In the genomic region with DNA sequence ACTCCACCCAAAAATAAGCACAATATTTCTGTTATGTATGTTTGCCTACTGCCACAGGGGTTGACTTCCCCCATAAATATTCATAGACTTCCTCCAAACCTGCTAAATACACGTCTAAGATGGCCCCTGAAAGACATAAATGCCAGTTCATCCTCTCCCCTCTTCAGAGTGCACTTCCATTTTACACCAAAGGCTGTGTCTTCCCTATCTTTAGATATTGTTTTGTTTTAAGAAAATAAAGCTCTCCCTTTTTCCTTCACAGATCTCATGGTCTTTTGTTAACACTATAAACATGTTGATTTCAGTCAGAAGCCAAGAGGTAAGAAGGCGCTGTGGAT, we compare ENCODE assay signal across 22 cellular contexts.
DNase-seq lines count a peak whose midpoint lies in the region; ATAC-seq, FAIRE-seq and TF ChIP-seq lines count a peak whose summit lies in the region.
"Had no signal": no experiment of that assay in that cellular context is flagged by ENCODE, and none has a peak within 500 bp of the region (broad histone marks: within the 10 kb centered on the region; RNA-seq: fewer than 3 reads in every experiment).

No MANE protein-coding gene starts in this region.

- H3K36me3 Mint-ChIP-seq in osteocyte (ENCODE audit: unreplicated experiment): no peaks in the 10 kb centered on the region
- H3K36me3 Mint-ChIP-seq: CD4-positive, alpha-beta memory T cell had no signal

- POLR2A ChIA-PET in A673 (lab: Charles Lee; ENCODE audit: low non-redundant PET): no interaction called here
- POLR2A ChIA-PET in HepG2 (lab: Yijun Ruan, JAX): no interaction called here

- H3K27ac ChIP-seq in A673 (ENCODE audit: low read depth, low read length, poor library complexity, severe bottlenecking) (no peak overlapping the region), SK-N-MC (no peak overlapping the region), HepG2 (ENCODE audit: extremely low read length, insufficient read depth, low read length) (no peak overlapping the region)
- H3K27ac ChIP-seq: 22Rv1 had no signal

- no peaks in the 10 kb centered on the region for H3K27me3 ChIP-seq in A673 (replicated peaks; ENCODE audit: insufficient read depth, low read depth, low read length, poor library complexity)
- no peaks in the 10 kb centered on the region for H3K27me3 ChIP-seq in HepG2 (ENCODE audit: control insufficient read depth in 1 of 2, insufficient read depth in 2 of 2, low read length in 2 of 2)

- H3K4me1 Mint-ChIP-seq in osteocyte (ENCODE audit: unreplicated experiment): peaks cover 2% of the 10 kb centered on the region
- H3K4me1 Mint-ChIP-seq: CD4-positive, alpha-beta memory T cell had no signal

- no peak for TF ChIP-seq EP300 in HepG2 (IDR thresholded peaks at IDR 0.05; ENCODE audit: low read depth in 2 of 2, low read length in 2 of 2)
- no peak for TF ChIP-seq EP300 in HepG2 (CRISPR knock-in tag; IDR thresholded peaks at IDR 0.05; ENCODE audit: borderline replicate concordance)

- no peak for ATAC-seq in HepG2

- H3K36me3 ChIP-seq in A673 (ENCODE audit: insufficient read depth, low read length, poor library complexity, severe bottlenecking) (no peaks in the 10 kb centered on the region), SK-N-MC (ENCODE audit: insufficient read depth, low read length) (no peaks in the 10 kb centered on the region), HepG2 (replicated peaks in 1 of 2; ENCODE audit: control insufficient read depth in 1 of 2, insufficient read depth in 2 of 2, low read length in 2 of 2) (no peaks in the 10 kb centered on the region)
- H3K36me3 ChIP-seq: HAP-1 had no signal

- H3K4me3 Mint-ChIP-seq in osteocyte (ENCODE audit: unreplicated experiment): no peak overlapping the region
- H3K4me3 Mint-ChIP-seq: CD4-positive, alpha-beta memory T cell; HFFc6 had no signal

- intact Hi-C loops in A673 (cut with micrococcal nuclease; ENCODE audit: unreplicated experiment): no loop called here
- intact Hi-C loops in HepG2 (cut with micrococcal nuclease; ENCODE audit: unreplicated experiment): no loop called here

- no TSS peak for BruUV-seq in A673 (replicated peaks; lab: Mats Ljungman, UMichigan)
- no TSS peak for BruUV-seq in HepG2 (replicated peaks; lab: Mats Ljungman, UMichigan)

- no peak for TF ChIP-seq POLR2A in HepG2 (IDR thresholded peaks at IDR 0.05; ENCODE audit: insufficient read depth in 1 of 2, low read depth in 2 of 2, low read length in 2 of 2)

- no peaks in the 10 kb centered on the region for H3K9me3 Mint-ChIP-seq in osteocyte (ENCODE audit: unreplicated experiment)
- H3K9me3 Mint-ChIP-seq: HFFc6 had no signal

- TF ChIP-seq CTCF in A673 (conservative IDR thresholded peaks at IDR 0.05; ENCODE audit: low read depth, low read length) (no peak), HepG2 (CRISPR knock-in tag; IDR thresholded peaks at IDR 0.05) (no peak), osteocyte (IDR thresholded peaks at IDR 0.05) (no peak)

- H3K27me3 Mint-ChIP-seq in osteocyte (ENCODE audit: unreplicated experiment): no peaks in the 10 kb centered on the region

- CTCF ChIA-PET in A673 (lab: Charles Lee) (no interaction called here), HepG2 (lab: Yijun Ruan, JAX; ENCODE audit: low intra/inter-chr PET ratio, low total read pairs) (no interaction called here)

- H3K9me3 ChIP-seq in A673 (ENCODE audit: low read depth, low read length, poor library complexity, severe bottlenecking) (no peaks in the 10 kb centered on the region), SK-N-MC (ENCODE audit: low read depth, low read length) (no peaks in the 10 kb centered on the region), HepG2 (ENCODE audit: low read length) (no peaks in the 10 kb centered on the region)
- H3K9me3 ChIP-seq: HAP-1 had no signal

- peak; percentile 20 for DNase-seq in A673 (ENCODE audit: low spot score)
- peak; percentile 5 for DNase-seq in SK-N-MC (ENCODE audit: low read depth, low spot score)
- no peak for DNase-seq in HepG2 (ENCODE audit: low spot score)
- no peak for DNase-seq in osteocyte (ENCODE audit: extremely low spot score, unreplicated experiment)
- no peak for DNase-seq in T1000 (lab: John Stamatoyannopoulos, UW)
- DNase-seq in stimulated activated CD4-positive, alpha-beta T cell treated with anti-CD3 and anti-CD28 coated beads, Interleukin-2, amount 100 ng/mL, for 48 hours: no peak
- DNase-seq: ACHN; C1 segment of cervical spinal cord; Calu3; CD4-positive, alpha-beta memory T cell; COR-L47; DMS53; DMS79 treated with DMSO at 0.1 percent for 48 hours; GF-D8; GOT3; HFFc6 had no signal

- H3K4me3 ChIP-seq in A673 (ENCODE audit: low read depth, low read length, poor library complexity, severe bottlenecking) (no peak overlapping the region), SK-N-MC (no peak overlapping the region), HepG2 (replicated peaks in 1 of 3; ENCODE audit: insufficient read depth in 1 of 3, low read depth in 2 of 3, low read length in 3 of 3) (peak overlapping the region in 1 of 3 experiments; percentile 18; a peak in 1 of 6 replicates)
- H3K4me3 ChIP-seq: HAP-1 had no signal

- H3K9ac ChIP-seq in SK-N-MC (ENCODE audit: insufficient read length) (no peak overlapping the region), HepG2 (ENCODE audit: insufficient read depth, low read depth, low read length) (no peak overlapping the region)

- H3K4me2 ChIP-seq in HepG2 (ENCODE audit: low read depth, low read length): peak overlapping the region; percentile 63; the same call in 1 of the 2 replicates

- FAIRE-seq in HepG2 (lab: Jason Lieb, UNC): no peak
- FAIRE-seq: A204.1, GM12891, GM18507, H54 had no signal

- WGBS in HepG2 (ENCODE audit: low lambda C conversion rate): 48% methylated on average over 2 of the region's 2 CpGs

- H4K20me1 ChIP-seq in HepG2 (ENCODE audit: insufficient read depth, low read length): no peaks in the 10 kb centered on the region

- TF ChIP-seq RAD21 in HepG2 (CRISPR knock-in tag; IDR thresholded peaks at IDR 0.05): no peak

- H3K4me1 ChIP-seq in A673 (ENCODE audit: insufficient read depth, low read length, poor library complexity, severe bottlenecking) (no peaks in the 10 kb centered on the region), HepG2 (ENCODE audit: insufficient read depth, low read length) (peaks cover 18% of the 10 kb centered on the region)
- H3K4me1 ChIP-seq: HAP-1 had no signal

- H3K79me2 ChIP-seq in HepG2 (ENCODE audit: insufficient read depth, low read length): no peaks in the 10 kb centered on the region

- no peak overlapping the region for H3K27ac Mint-ChIP-seq in osteocyte (ENCODE audit: unreplicated experiment)
- H3K27ac Mint-ChIP-seq: CD4-positive, alpha-beta memory T cell; HFFc6 had no signal

- H2AFZ ChIP-seq in HepG2 (ENCODE audit: low read length): peak overlapping the region; percentile 48

- in situ Hi-C loops in HepG2 (cut with HindIII; ENCODE audit: extremely low pct_ligation_motif_present, low pct_unique_long_range_greater_than_20kb): no loop called here

TF ChIP-seq in HepG2, 621 proteins besides CTCF, POLR2A, EP300 and RAD21:
- TF ChIP-seq ZNF282 (IDR thresholded peaks at IDR 0.05; ENCODE audit: partially characterized antibody) (no peak), ZNF709 (CRISPR knock-in tag; IDR thresholded peaks at IDR 0.05) (peak; percentile 97; the same call in 1 of the 2 replicates)

Comparison
In these comparisons a context has a peak if more than half of its experiments do, and no peak if none do; other contexts are left out.
1. DNase-seq: peak in A673 (single experiment) and SK-N-MC (single experiment); none in HepG2 (single experiment), osteocyte (single experiment), T1000 (single experiment) and stimulated activated CD4-positive, alpha-beta T cell treated with anti-CD3 and anti-CD28 coated beads, Interleukin-2, amount 100 ng/mL, for 48 hours (0 of 2).